ENCODE assay signal across 15 cellular contexts in genomic region chr11:116170526-116171120, GRCh38.
A peak's percentile ranks its signal among the peaks of the same experiment; 100 is the strongest.
DNase-seq lines count a peak whose midpoint lies in the region; ATAC-seq and TF ChIP-seq lines count a peak whose summit lies in the region.
"Had no signal": no experiment of that assay in that cellular context is flagged by ENCODE, and none has a peak within 500 bp of the region (broad histone marks: within the 10 kb centered on the region; RNA-seq: fewer than 3 reads in every experiment).

No MANE protein-coding gene starts in this region.

- no peaks in the 10 kb centered on the region for H4K20me1 ChIP-seq in DOHH2 (ENCODE audit: control insufficient read depth, insufficient read depth, low read depth, low read length)

- no peaks in the 10 kb centered on the region for H3K9me2 ChIP-seq in DOHH2 (replicated peaks; ENCODE audit: control insufficient read depth, low read length)

- no peaks in the 10 kb centered on the region for H3K36me3 ChIP-seq in DOHH2 (ENCODE audit: control insufficient read depth, low read length)
- H3K36me3 ChIP-seq in esophagus muscularis mucosa: no peaks in the 10 kb centered on the region
- H3K36me3 ChIP-seq: cardiac muscle cell, ovary, Peyer's patch had no signal

- 79% methylated on average over 3 of the region's 8 CpGs for WGBS in esophagus muscularis mucosa

- TF ChIP-seq CTCF in 22Rv1 (IDR thresholded peaks at IDR 0.05) (peak; percentile 44), DOHH2 (IDR thresholded peaks at IDR 0.05; ENCODE audit: low read depth, low read length, poor library complexity, severe bottlenecking) (peak; percentile 33), esophagus muscularis mucosa (IDR thresholded peaks at IDR 0.05) (no peak)

- H3K79me2 ChIP-seq in DOHH2 (ENCODE audit: control insufficient read depth, low read length): no peaks in the 10 kb centered on the region

- no peak for ATAC-seq in HG03571 (IDR thresholded peaks at IDR 0.05; ENCODE audit: unreplicated experiment)
- ATAC-seq: left lobe of liver had no signal

- no peaks in the 10 kb centered on the region for H3K4me1 Mint-ChIP-seq in T-helper 2 cell treated with Interferon-gamma antibody and Interleukin-4, amounts not matched to agents 5 μg/mL and 100 μg/mL, for 36 hours (ENCODE audit: low read depth)

- no peaks in the 10 kb centered on the region for H3K27me3 ChIP-seq in DOHH2 (ENCODE audit: control insufficient read depth, low read length)
- H3K27me3 ChIP-seq in esophagus muscularis mucosa: peaks cover 0 to 6% (median 0%) of the 10 kb centered on the region in 4 donors
- H3K27me3 ChIP-seq: cardiac muscle cell, ovary, Peyer's patch had no signal

- H3K4me2 ChIP-seq in DOHH2 (ENCODE audit: low read length): no peak overlapping the region

- H3K27ac ChIP-seq in 22Rv1: no peak overlapping the region
- no peak overlapping the region for H3K27ac ChIP-seq in DOHH2 (ENCODE audit: low read depth, low read length)
- H3K27ac ChIP-seq in esophagus muscularis mucosa (replicated peaks in 1 of 4): no peak overlapping the region
- H3K27ac ChIP-seq: cardiac muscle cell, ovary, Peyer's patch had no signal

- H3K4me3 Mint-ChIP-seq in T-helper 2 cell treated with Interferon-gamma antibody and Interleukin-4, amounts not matched to agents 5 μg/mL and 100 μg/mL, for 36 hours: no peak overlapping the region
- H3K4me3 Mint-ChIP-seq: CD4-positive, alpha-beta T cell had no signal

- H3K9me3 Mint-ChIP-seq in T-helper 2 cell treated with Interferon-gamma antibody and Interleukin-4, amounts not matched to agents 5 μg/mL and 100 μg/mL, for 36 hours: no peaks in the 10 kb centered on the region
- H3K9me3 Mint-ChIP-seq: activated T-helper 2 cell treated with anti-CD3 and anti-CD28 coated beads, Interferon-gamma antibody, Interleukin-2, Interleukin-4, amounts not matched to agents 10 μg/mL and 5 μg/mL and 100 μg/mL, durations not matched to agents 14 hours and 24 hours and 36 hours; CD4-positive, alpha-beta T cell had no signal

- H3K27me3 Mint-ChIP-seq in T-helper 2 cell treated with Interferon-gamma antibody and Interleukin-4, amounts not matched to agents 5 μg/mL and 100 μg/mL, for 36 hours (ENCODE audit: low read depth): no peaks in the 10 kb centered on the region

- H3F3A ChIP-seq in DOHH2 (ENCODE audit: control insufficient read depth, insufficient read depth): no peaks in the 10 kb centered on the region

- TF ChIP-seq EP300 in esophagus muscularis mucosa (IDR thresholded peaks at IDR 0.05): no peak

- no peak for TF ChIP-seq POLR2A in esophagus muscularis mucosa (IDR thresholded peaks at IDR 0.05; ENCODE audit: low read depth)

- no peaks in the 10 kb centered on the region for H3K9me3 ChIP-seq in DOHH2 (ENCODE audit: control insufficient read depth, insufficient read depth, low read length)
- no peaks in the 10 kb centered on the region for H3K9me3 ChIP-seq in esophagus muscularis mucosa
- H3K9me3 ChIP-seq: ovary, Peyer's patch had no signal

- H3K27ac Mint-ChIP-seq in T-helper 2 cell treated with Interferon-gamma antibody and Interleukin-4, amounts not matched to agents 5 μg/mL and 100 μg/mL, for 36 hours: no peak overlapping the region
- H3K27ac Mint-ChIP-seq: activated T-helper 2 cell treated with anti-CD3 and anti-CD28 coated beads, Interferon-gamma antibody, Interleukin-2, Interleukin-4, amounts not matched to agents 10 μg/mL and 5 μg/mL and 100 μg/mL, durations not matched to agents 14 hours and 24 hours and 36 hours; CD4-positive, alpha-beta T cell had no signal

- DNase-seq in NCI-H69 (lab: John Stamatoyannopoulos, UW) (peak; percentile 65), esophagus muscularis mucosa (ENCODE audit: extremely low spot score) (peak; percentile 64), MV-4-11 (lab: John Stamatoyannopoulos, UW) (no peak), activated gamma-delta T cell (lab: John Stamatoyannopoulos, UW) (no peak)
- no peak for DNase-seq in T-helper 2 cell treated with Interferon-gamma antibody and Interleukin-4, amounts not matched to agents 5 μg/mL and 100 μg/mL, for 36 hours (ENCODE audit: low spot score)
- DNase-seq: CD4-positive, alpha-beta T cell; KG1; ovary; Peyer's patch had no signal

- no peaks in the 10 kb centered on the region for H3K36me3 Mint-ChIP-seq in T-helper 2 cell treated with Interferon-gamma antibody and Interleukin-4, amounts not matched to agents 5 μg/mL and 100 μg/mL, for 36 hours (ENCODE audit: low read depth)

- no peak overlapping the region for H3K4me3 ChIP-seq in DOHH2 (ENCODE audit: low read length)
- H3K4me3 ChIP-seq in esophagus muscularis mucosa: no peak overlapping the region
- H3K4me3 ChIP-seq: cardiac muscle cell, ovary, Peyer's patch had no signal

- intact Hi-C loops in esophagus muscularis mucosa (cut with DNase I): no loop called here

- H3K4me1 ChIP-seq in DOHH2 (ENCODE audit: control insufficient read depth, low read length) (no peaks in the 10 kb centered on the region), esophagus muscularis mucosa (no peaks in the 10 kb centered on the region)
- H3K4me1 ChIP-seq: Peyer's patch had no signal

Comparison
In these comparisons a context has a peak if more than half of its experiments do, and no peak if none do; other contexts are left out.
1. CTCF ChIP-seq: peak in 22Rv1 (single experiment) and DOHH2 (single experiment); none in esophagus muscularis mucosa (0 of 3).
2. DNase-seq: peak in NCI-H69 (single experiment) and esophagus muscularis mucosa (single experiment); none in T-helper 2 cell treated with Interferon-gamma antibody and Interleukin-4, amounts not matched to agents 5 μg/mL and 100 μg/mL, for 36 hours (single experiment), MV-4-11 (single experiment) and activated gamma-delta T cell (single experiment).